Comparison of ENCODE assay signal across 1 cellular context in the genomic region with DNA sequence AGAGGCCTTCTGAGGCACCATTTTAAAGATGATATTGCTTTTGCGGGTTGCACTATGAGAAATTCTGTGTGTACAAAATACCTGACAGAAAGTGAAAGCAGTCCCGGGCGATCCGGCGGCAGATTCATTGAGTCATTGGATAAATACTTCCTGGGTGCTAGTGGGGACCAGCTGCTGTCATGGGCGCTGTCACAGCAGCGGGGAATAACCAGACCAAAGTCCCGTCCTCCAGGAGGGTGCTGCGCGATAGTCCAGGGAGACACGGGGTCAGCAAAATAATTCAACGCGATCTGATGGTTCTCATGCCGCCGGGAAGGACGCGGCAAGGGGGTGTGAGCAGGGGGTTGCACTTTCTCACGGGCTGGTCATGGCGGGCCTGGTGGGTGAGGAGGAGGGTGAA.
TF ChIP-seq lines count a peak whose summit lies in the region.

No MANE protein-coding gene starts in this region.

TF ChIP-seq in HepG2, 621 proteins besides CTCF, POLR2A, EP300 and RAD21 (continued from another document and continues in another):
- TF ChIP-seq RERE (CRISPR knock-in tag; IDR thresholded peaks at IDR 0.05; ENCODE audit: low read depth) (no peak), DR1 (CRISPR knock-in tag; IDR thresholded peaks at IDR 0.05) (no peak), TOPORS (CRISPR knock-in tag; IDR thresholded peaks at IDR 0.05) (no peak), IRF2 (CRISPR knock-in tag; IDR thresholded peaks at IDR 0.05) (peak; percentile 95), HDAC1 (CRISPR knock-in tag; IDR thresholded peaks at IDR 0.05) (no peak), ARHGAP35 (CRISPR knock-in tag; IDR thresholded peaks at IDR 0.05; ENCODE audit: borderline replicate concordance) (no peak), ZC3H4 (CRISPR knock-in tag; IDR thresholded peaks at IDR 0.05; ENCODE audit: borderline replicate concordance) (no peak), NFIB (CRISPR knock-in tag; IDR thresholded peaks at IDR 0.05; ENCODE audit: borderline replicate concordance) (no peak), ZNF749 (CRISPR knock-in tag; IDR thresholded peaks at IDR 0.05; ENCODE audit: borderline replicate concordance) (no peak), HOXA5 (CRISPR knock-in tag; IDR thresholded peaks at IDR 0.05) (no peak), MATR3 (CRISPR knock-in tag; IDR thresholded peaks at IDR 0.05) (no peak), MXD4 (CRISPR knock-in tag; IDR thresholded peaks at IDR 0.05) (no peak), ZNF772 (CRISPR knock-in tag; IDR thresholded peaks at IDR 0.05) (no peak), PATZ1 (CRISPR knock-in tag; IDR thresholded peaks at IDR 0.05) (peak; percentile 31; the same call in 1 of the 2 replicates), PAF1 (CRISPR knock-in tag; IDR thresholded peaks at IDR 0.05) (no peak), SALL1 (CRISPR knock-in tag; IDR thresholded peaks at IDR 0.05) (peak; percentile 47; the same call in 1 of the 2 replicates), ZFP36L2 (CRISPR knock-in tag; IDR thresholded peaks at IDR 0.05) (no peak), ATF7 (IDR thresholded peaks at IDR 0.05) (no peak), ATF7 (CRISPR knock-in tag; IDR thresholded peaks at IDR 0.05) (no peak), SP2 (CRISPR knock-in tag; IDR thresholded peaks at IDR 0.05) (no peak), GLMP (CRISPR knock-in tag; IDR thresholded peaks at IDR 0.05; ENCODE audit: borderline replicate concordance) (no peak), MIER2 (CRISPR knock-in tag; IDR thresholded peaks at IDR 0.05) (no peak), JUN (CRISPR knock-in tag; IDR thresholded peaks at IDR 0.05) (0 out of 2 replicates have a peak, but pooled peaks have one; percentile 30), TOE1 (CRISPR knock-in tag; IDR thresholded peaks at IDR 0.05) (no peak), ZSCAN20 (CRISPR knock-in tag; IDR thresholded peaks at IDR 0.05; ENCODE audit: borderline replicate concordance) (no peak), ZNF782 (CRISPR knock-in tag; IDR thresholded peaks at IDR 0.05; ENCODE audit: borderline replicate concordance) (no peak), TBP (CRISPR knock-in tag; IDR thresholded peaks at IDR 0.05) (no peak), ARNTL (CRISPR knock-in tag; IDR thresholded peaks at IDR 0.05) (no peak), ZFY (CRISPR knock-in tag; IDR thresholded peaks at IDR 0.05) (no peak), GABPA (IDR thresholded peaks at IDR 0.05; ENCODE audit: low read depth, low read length) (no peak), GABPA (CRISPR knock-in tag; IDR thresholded peaks at IDR 0.05; ENCODE audit: low read depth) (peak; percentile 62; the same call in 1 of the 2 replicates), STAT5B (CRISPR knock-in tag; IDR thresholded peaks at IDR 0.05) (no peak), ZKSCAN5 (CRISPR knock-in tag; IDR thresholded peaks at IDR 0.05) (no peak), CAMTA2 (CRISPR knock-in tag; IDR thresholded peaks at IDR 0.05; ENCODE audit: borderline replicate concordance) (no peak), ZNF737 (CRISPR knock-in tag; IDR thresholded peaks at IDR 0.05; ENCODE audit: borderline replicate concordance) (no peak), ZNF253 (CRISPR knock-in tag; IDR thresholded peaks at IDR 0.05; ENCODE audit: borderline replicate concordance) (no peak), ZBTB49 (CRISPR knock-in tag; IDR thresholded peaks at IDR 0.05; ENCODE audit: borderline replicate concordance) (no peak), ZNF639 (CRISPR knock-in tag; conservative IDR thresholded peaks at IDR 0.05) (no peak), ZNF577 (CRISPR knock-in tag; IDR thresholded peaks at IDR 0.05; ENCODE audit: borderline replicate concordance, low read depth) (no peak), ZNF557 (CRISPR knock-in tag; IDR thresholded peaks at IDR 0.05) (no peak), ZSCAN25 (CRISPR knock-in tag; IDR thresholded peaks at IDR 0.05) (peak; percentile 38; the same call in 1 of the 2 replicates)
- TF ChIP-seq, protein P1, sequence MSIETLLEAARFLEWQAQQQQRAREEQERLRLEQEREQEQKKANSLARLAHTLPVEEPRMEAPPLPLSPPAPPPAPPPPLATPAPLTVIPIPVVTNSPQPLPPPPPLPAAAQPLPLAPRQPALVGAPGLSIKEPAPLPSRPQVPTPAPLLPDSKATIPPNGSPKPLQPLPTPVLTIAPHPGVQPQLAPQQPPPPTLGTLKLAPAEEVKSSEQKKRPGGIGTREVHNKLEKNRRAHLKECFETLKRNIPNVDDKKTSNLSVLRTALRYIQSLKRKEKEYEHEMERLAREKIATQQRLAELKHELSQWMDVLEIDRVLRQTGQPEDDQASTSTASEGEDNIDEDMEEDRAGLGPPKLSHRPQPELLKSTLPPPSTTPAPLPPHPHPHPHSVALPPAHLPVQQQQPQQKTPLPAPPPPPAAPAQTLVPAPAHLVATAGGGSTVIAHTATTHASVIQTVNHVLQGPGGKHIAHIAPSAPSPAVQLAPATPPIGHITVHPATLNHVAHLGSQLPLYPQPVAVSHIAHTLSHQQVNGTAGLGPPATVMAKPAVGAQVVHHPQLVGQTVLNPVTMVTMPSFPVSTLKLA (IDR thresholded peaks at IDR 0.05), result no peak
- TF ChIP-seq, protein P2, sequence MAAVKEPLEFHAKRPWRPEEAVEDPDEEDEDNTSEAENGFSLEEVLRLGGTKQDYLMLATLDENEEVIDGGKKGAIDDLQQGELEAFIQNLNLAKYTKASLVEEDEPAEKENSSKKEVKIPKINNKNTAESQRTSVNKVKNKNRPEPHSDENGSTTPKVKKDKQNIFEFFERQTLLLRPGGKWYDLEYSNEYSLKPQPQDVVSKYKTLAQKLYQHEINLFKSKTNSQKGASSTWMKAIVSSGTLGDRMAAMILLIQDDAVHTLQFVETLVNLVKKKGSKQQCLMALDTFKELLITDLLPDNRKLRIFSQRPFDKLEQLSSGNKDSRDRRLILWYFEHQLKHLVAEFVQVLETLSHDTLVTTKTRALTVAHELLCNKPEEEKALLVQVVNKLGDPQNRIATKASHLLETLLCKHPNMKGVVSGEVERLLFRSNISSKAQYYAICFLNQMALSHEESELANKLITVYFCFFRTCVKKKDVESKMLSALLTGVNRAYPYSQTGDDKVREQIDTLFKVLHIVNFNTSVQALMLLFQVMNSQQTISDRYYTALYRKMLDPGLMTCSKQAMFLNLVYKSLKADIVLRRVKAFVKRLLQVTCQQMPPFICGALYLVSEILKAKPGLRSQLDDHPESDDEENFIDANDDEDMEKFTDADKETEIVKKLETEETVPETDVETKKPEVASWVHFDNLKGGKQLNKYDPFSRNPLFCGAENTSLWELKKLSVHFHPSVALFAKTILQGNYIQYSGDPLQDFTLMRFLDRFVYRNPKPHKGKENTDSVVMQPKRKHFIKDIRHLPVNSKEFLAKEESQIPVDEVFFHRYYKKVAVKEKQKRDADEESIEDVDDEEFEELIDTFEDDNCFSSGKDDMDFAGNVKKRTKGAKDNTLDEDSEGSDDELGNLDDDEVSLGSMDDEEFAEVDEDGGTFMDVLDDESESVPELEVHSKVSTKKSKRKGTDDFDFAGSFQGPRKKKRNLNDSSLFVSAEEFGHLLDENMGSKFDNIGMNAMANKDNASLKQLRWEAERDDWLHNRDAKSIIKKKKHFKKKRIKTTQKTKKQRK (IDR thresholded peaks at IDR 0.05; ENCODE audit: low read length), result no peak
- TF ChIP-seq, protein P3, sequence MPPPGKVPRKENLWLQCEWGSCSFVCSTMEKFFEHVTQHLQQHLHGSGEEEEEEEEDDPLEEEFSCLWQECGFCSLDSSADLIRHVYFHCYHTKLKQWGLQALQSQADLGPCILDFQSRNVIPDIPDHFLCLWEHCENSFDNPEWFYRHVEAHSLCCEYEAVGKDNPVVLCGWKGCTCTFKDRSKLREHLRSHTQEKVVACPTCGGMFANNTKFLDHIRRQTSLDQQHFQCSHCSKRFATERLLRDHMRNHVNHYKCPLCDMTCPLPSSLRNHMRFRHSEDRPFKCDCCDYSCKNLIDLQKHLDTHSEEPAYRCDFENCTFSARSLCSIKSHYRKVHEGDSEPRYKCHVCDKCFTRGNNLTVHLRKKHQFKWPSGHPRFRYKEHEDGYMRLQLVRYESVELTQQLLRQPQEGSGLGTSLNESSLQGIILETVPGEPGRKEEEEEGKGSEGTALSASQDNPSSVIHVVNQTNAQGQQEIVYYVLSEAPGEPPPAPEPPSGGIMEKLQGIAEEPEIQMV (CRISPR knock-in tag; IDR thresholded peaks at IDR 0.05; ENCODE audit: low read depth), result no peak
